8 cellular contexts compared by ENCODE assay signal in the genomic region with DNA sequence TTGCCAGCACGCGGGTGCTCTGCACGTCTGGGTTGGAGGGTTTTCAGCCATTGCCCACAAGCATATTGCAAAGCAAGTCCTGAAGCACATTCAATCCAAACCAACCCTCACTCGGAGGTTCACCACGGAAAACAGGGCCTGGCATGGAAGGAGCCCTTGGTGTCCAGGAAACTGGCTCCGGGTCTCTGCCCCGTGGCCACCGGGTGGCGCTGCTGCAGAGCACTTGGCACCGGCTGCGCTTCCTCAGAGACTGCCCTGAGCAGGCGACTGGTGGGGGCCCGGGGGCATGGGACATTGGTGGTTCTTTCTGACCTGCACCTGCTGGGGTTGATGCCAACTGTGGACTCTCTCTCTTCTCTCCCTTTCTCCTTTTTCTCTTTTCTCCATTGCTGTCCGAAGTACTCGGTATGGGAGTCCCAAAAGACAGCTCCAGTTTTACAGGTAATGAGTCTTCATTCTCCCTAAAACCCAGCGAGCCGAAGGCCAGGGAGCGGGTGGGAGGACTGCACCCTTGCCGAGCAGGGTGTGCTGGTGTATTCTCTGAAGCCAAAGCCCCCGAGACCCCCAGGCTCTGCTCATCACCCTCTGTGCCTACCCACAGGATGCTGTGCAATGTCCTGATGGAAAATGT. TPM values are rescaled to one million over a fixed set of nuclear protein-coding genes. Genes with fewer than 3 reads are reported as not detected.
A peak's percentile ranks its signal among the peaks of the same experiment; 100 is the strongest.
DNase-seq lines count a peak whose midpoint lies in the region; ATAC-seq, FAIRE-seq and TF ChIP-seq lines count a peak whose summit lies in the region.

No MANE protein-coding gene starts in this region.

- no peaks in the 10 kb centered on the region for H3K9me3 ChIP-seq in naive thymus-derived CD4-positive, alpha-beta T cell (ENCODE audit: control insufficient read depth in 2 of 3, low read length in 3 of 3)

- ATAC-seq in naive thymus-derived CD4-positive, alpha-beta T cell = peak; percentile 53
- ATAC-seq in GM21717 (IDR thresholded peaks at IDR 0.05; ENCODE audit: unreplicated experiment) = no peak
- no peak for ATAC-seq in HG03565 (IDR thresholded peaks at IDR 0.05; ENCODE audit: unreplicated experiment)
- ATAC-seq in HG02610 (IDR thresholded peaks at IDR 0.05; ENCODE audit: unreplicated experiment) = no peak

- H3K4me1 ChIP-seq in naive thymus-derived CD4-positive, alpha-beta T cell (ENCODE audit: control insufficient read depth in 2 of 2, insufficient read depth in 2 of 2, low read length in 2 of 2) = peaks cover 8 to 14% of the 10 kb centered on the region in 2 donors

- peaks cover 4% of the 10 kb centered on the region for H3K36me3 Mint-ChIP-seq in chondrocyte (ENCODE audit: low read depth)
- peaks cover 3 to 24% (median 4%) of the 10 kb centered on the region in 5 donors for H3K36me3 Mint-ChIP-seq in naive thymus-derived CD4-positive, alpha-beta T cell

- peaks cover 8% of the 10 kb centered on the region for H3K4me1 Mint-ChIP-seq in chondrocyte (ENCODE audit: low read depth)
- peaks cover 9 to 31% (median 29%) of the 10 kb centered on the region in 7 donors for H3K4me1 Mint-ChIP-seq in naive thymus-derived CD4-positive, alpha-beta T cell

- FAIRE-seq in RCC 7860 (lab: Jason Lieb, UNC) = no peak

- peaks cover 8 to 90% (median 19%) of the 10 kb centered on the region in 3 experiments for H3K36me3 ChIP-seq in naive thymus-derived CD4-positive, alpha-beta T cell (ENCODE audit: control insufficient read depth in 2 of 3, insufficient read depth in 3 of 3, low read length in 3 of 3)

- POLR2A ChIA-PET in naive thymus-derived CD4-positive, alpha-beta T cell (lab: Charles Lee) = no interaction called here

- intact Hi-C loops in naive thymus-derived CD4-positive, alpha-beta T cell (cut with micrococcal nuclease) = no loop called here

- no peak overlapping the region for H3K4me3 Mint-ChIP-seq in chondrocyte (ENCODE audit: unreplicated experiment)
- no peak overlapping the region for H3K4me3 Mint-ChIP-seq in naive thymus-derived CD4-positive, alpha-beta T cell

- no peak overlapping the region for H3K27ac ChIP-seq in naive thymus-derived CD4-positive, alpha-beta T cell (ENCODE audit: low read depth, low read length)

- no peaks in the 10 kb centered on the region for H3K9me3 Mint-ChIP-seq in chondrocyte (ENCODE audit: low read depth)
- peaks cover 0 to 1% (median 0%) of the 10 kb centered on the region in 11 donors for H3K9me3 Mint-ChIP-seq in naive thymus-derived CD4-positive, alpha-beta T cell

- DNase-seq in GM10266 (ENCODE audit: extremely low spot score) (no peak), NCI-H1092 (lab: John Stamatoyannopoulos, UW) (peak; percentile 47), chondrocyte (ENCODE audit: low spot score) (no peak), RCC 7860 (ENCODE audit: low spot score) (no peak)
- DNase-seq in naive thymus-derived CD4-positive, alpha-beta T cell = peak in 3 of 9 donors; percentile 13 to 40 (median 27)

- CTCF ChIA-PET in naive thymus-derived CD4-positive, alpha-beta T cell (lab: Charles Lee) = no interaction called here

- no peaks in the 10 kb centered on the region for H3K27me3 ChIP-seq in naive thymus-derived CD4-positive, alpha-beta T cell (ENCODE audit: control insufficient read depth in 2 of 2, insufficient read depth in 2 of 2, low read length in 2 of 2)

- no peak overlapping the region for H3K4me3 ChIP-seq in naive thymus-derived CD4-positive, alpha-beta T cell (ENCODE audit: low read length)

- no peak overlapping the region for H3K27ac Mint-ChIP-seq in chondrocyte (ENCODE audit: unreplicated experiment)
- H3K27ac Mint-ChIP-seq in naive thymus-derived CD4-positive, alpha-beta T cell = peak overlapping the region in 2 of 9 donors; percentile 4 to 55

- TF ChIP-seq CTCF in GM10266 (IDR thresholded peaks at IDR 0.05; ENCODE audit: control insufficient read depth, insufficient read depth, low read depth, missing control alignments) (peak; percentile 39), chondrocyte (IDR thresholded peaks at IDR 0.05) (peak; percentile 76)

- H3K27me3 Mint-ChIP-seq in chondrocyte (ENCODE audit: low read depth) = peaks cover 24% of the 10 kb centered on the region
- no peaks in the 10 kb centered on the region for H3K27me3 Mint-ChIP-seq in naive thymus-derived CD4-positive, alpha-beta T cell

RNA-seq across cellular contexts. Expression of gene KCNAB2, which starts 4.1 kb away (rescaled TPM):
- total RNA-seq in chondrocyte = 4.2 to 7.3 TPM (median 5.2 TPM) in 3 replicates
- 100 to 1,000 TPM; 176 to 310 (median 188) TPM for total RNA-seq in naive thymus-derived CD4-positive, alpha-beta T cell
- polyA plus RNA-seq in naive thymus-derived CD4-positive, alpha-beta T cell = 10 to 100 TPM; 16.8 to 33.6 TPM

RNA-seq across cellular contexts. Expression of gene NPHP4, which starts 49.3 kb away (rescaled TPM):
- 7.6 to 11.9 TPM (median 8.7 TPM) in 3 replicates for total RNA-seq in chondrocyte
- 10 to 100 TPM in 3 of 5 experiments, 1 to 10 TPM in 2; 9.0 to 20.6 (median 11.1) TPM for total RNA-seq in naive thymus-derived CD4-positive, alpha-beta T cell
- 1 to 10 TPM in 1 of 2 donors, under 1 TPM in 1; 0.40 to 2.7 TPM for polyA plus RNA-seq in naive thymus-derived CD4-positive, alpha-beta T cell

Comparison
In these comparisons a context has a peak if more than half of its experiments do, and no peak if none do; other contexts are left out.
1. RNA of gene KCNAB2, which starts 4.1 kb away (total RNA-seq): 176 to 310 TPM in naive thymus-derived CD4-positive, alpha-beta T cell; 4.2 to 7.3 TPM in chondrocyte; every median in the first group is over 10 times any median in the second.